8 cellular contexts compared by ENCODE assay signal in the genomic region with DNA sequence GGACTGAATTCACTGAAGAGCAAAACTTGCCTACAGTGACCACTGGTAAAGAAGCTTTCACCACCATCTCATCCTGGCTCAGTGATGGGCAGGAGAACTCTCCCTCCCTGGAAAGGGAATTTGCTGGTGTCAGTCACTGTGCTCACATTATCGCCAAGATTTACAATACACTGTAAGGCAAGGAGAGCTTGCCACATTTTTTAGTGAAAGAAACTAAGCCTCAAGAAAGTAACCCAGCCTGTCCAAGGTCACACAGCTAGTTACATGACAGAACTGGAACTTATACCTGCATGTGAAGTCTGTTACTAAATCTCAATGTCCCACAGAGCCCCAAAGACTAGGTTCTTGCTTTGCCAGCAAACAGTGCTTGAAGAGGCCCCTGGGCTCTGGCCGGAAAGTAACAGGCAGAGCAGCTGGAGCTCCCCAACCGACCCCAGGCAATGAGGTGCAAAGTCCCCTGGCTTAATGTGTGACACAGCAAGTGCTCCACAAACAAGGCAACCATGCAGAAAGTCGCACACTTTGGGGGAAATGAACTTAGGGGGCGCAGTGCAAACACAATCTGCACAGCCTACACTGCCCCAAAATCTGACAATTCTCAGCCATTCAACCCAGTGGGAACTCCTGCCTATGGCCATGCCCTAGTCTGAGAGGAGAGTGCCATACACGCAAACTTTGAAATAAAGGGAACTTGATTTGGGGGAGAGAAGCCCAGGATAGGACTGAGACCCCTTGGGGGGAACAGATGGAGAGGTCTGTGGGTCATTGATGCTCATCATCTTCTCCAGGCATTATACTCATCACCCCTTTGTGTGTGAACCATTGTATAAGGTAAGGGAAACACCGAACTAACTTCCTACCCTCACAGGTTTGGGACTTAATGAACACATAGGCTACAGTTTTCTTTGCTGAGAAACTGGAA. TPM values are rescaled to one million over a fixed set of nuclear protein-coding genes. Genes with fewer than 3 reads are reported as not detected.
DNase-seq lines count a peak whose midpoint lies in the region; ATAC-seq, FAIRE-seq and TF ChIP-seq lines count a peak whose summit lies in the region.

No MANE protein-coding gene starts in this region.

- ATAC-seq in heart left ventricle (no peak), left cardiac atrium (no peak), pancreas (no peak), HG03520 (IDR thresholded peaks at IDR 0.05; ENCODE audit: unreplicated experiment) (no peak), HG02610 (IDR thresholded peaks at IDR 0.05; ENCODE audit: unreplicated experiment) (no peak)

- no peak for TF ChIP-seq EP300 in esophagus muscularis mucosa (IDR thresholded peaks at IDR 0.05)

- H3K27me3 ChIP-seq in heart left ventricle (no peaks in the 10 kb centered on the region), WERI-Rb-1 (ENCODE audit: insufficient read depth, low read depth, severe bottlenecking) (no peaks in the 10 kb centered on the region), esophagus muscularis mucosa (no peaks in the 10 kb centered on the region), pancreas (no peaks in the 10 kb centered on the region)

- H3K27ac ChIP-seq in heart left ventricle, result peak overlapping the region; percentile 93 to 100 (median 99)
- peak overlapping the region; percentile 98 for H3K27ac ChIP-seq in WERI-Rb-1
- peak overlapping the region; percentile 93 to 99 (median 96) for H3K27ac ChIP-seq in esophagus muscularis mucosa (replicated peaks in 1 of 4)
- H3K27ac ChIP-seq in pancreas, result peak overlapping the region; percentile 97 to 98 (median 98)

- no peaks in the 10 kb centered on the region for H3K9me3 ChIP-seq in heart left ventricle
- no peaks in the 10 kb centered on the region for H3K9me3 ChIP-seq in WERI-Rb-1 (ENCODE audit: severe bottlenecking)
- no peaks in the 10 kb centered on the region for H3K9me3 ChIP-seq in esophagus muscularis mucosa
- no peaks in the 10 kb centered on the region for H3K9me3 ChIP-seq in pancreas

- DNase-seq in heart left ventricle, result no peak
- no peak for DNase-seq in left cardiac atrium
- DNase-seq in WERI-Rb-1, result no peak
- DNase-seq in esophagus muscularis mucosa (ENCODE audit: extremely low spot score), result no peak
- no peak for DNase-seq in pancreas
- no peak for DNase-seq in OCI-M1 (lab: John Stamatoyannopoulos, UW)

- no peak for FAIRE-seq in pancreas (lab: Jason Lieb, UNC)

- TF ChIP-seq CTCF in heart left ventricle (IDR thresholded peaks at IDR 0.05), result no peak
- 0 out of 2 replicates have a peak, but pooled peaks have one; percentile 6 for TF ChIP-seq CTCF in WERI-Rb-1 (IDR thresholded peaks at IDR 0.05; ENCODE audit: low read depth, low read length)
- TF ChIP-seq CTCF in esophagus muscularis mucosa (IDR thresholded peaks at IDR 0.05), result no peak
- TF ChIP-seq CTCF in pancreas (IDR thresholded peaks at IDR 0.05), result no peak

- H3K36me3 ChIP-seq in heart left ventricle (peaks cover 0 to 51% (median 13%) of the 10 kb centered on the region in 9 donors), WERI-Rb-1 (peaks cover 62% of the 10 kb centered on the region), esophagus muscularis mucosa (peaks cover 0 to 43% (median 4%) of the 10 kb centered on the region in 4 donors), pancreas (no peaks in the 10 kb centered on the region)

- peak overlapping the region; percentile 52 to 93 (median 82) for H3K4me3 ChIP-seq in heart left ventricle
- H3K4me3 ChIP-seq in WERI-Rb-1 (ENCODE audit: low read depth, low read length), result peak overlapping the region; percentile 51
- peak overlapping the region; percentile 73 to 89 (median 82) for H3K4me3 ChIP-seq in esophagus muscularis mucosa
- peak overlapping the region; percentile 89 to 96 (median 94) for H3K4me3 ChIP-seq in pancreas

- WGBS in heart left ventricle, 4 donors, result 15 to 23% (median 18%) methylated on average over 7 of the region's 7 CpGs
- WGBS in esophagus muscularis mucosa, result 34% methylated on average over 7 of the region's 7 CpGs
- WGBS in pancreas, 2 donors, result 20 to 25% methylated on average over 7 of the region's 7 CpGs

- H3K4me1 ChIP-seq in heart left ventricle (peaks cover 7 to 65% (median 47%) of the 10 kb centered on the region in 12 donors), esophagus muscularis mucosa (peaks cover 37 to 66% (median 58%) of the 10 kb centered on the region in 4 donors), pancreas (peaks cover 8 to 38% (median 36%) of the 10 kb centered on the region in 3 donors)

- intact Hi-C loops in heart left ventricle (cut with DNase I), result loop anchor here in 5 of 10 donors (5.0 to 10.0 kb wide), 3 partner anchors 148 to 158 kb away; no protein-coding TSS in a partner anchor
- intact Hi-C loops in left cardiac atrium (cut with DNase I), result loop anchor here (5.0 to 10.0 kb wide), 3 partner anchors 58 to 156 kb away; a partner anchor contains a TSS
- intact Hi-C loops in esophagus muscularis mucosa (cut with DNase I), result loop anchor here (5.0 kb wide), 1 partner anchor 148 kb away; no protein-coding TSS in a partner anchor
- intact Hi-C loops in pancreas (cut with DNase I), result loop anchor here in 1 of 3 donors (5.0 kb wide), 1 partner anchor 53 kb away; no protein-coding TSS in a partner anchor

- TF ChIP-seq POLR2A in heart left ventricle (IDR thresholded peaks at IDR 0.05), result no peak
- TF ChIP-seq POLR2A in esophagus muscularis mucosa (IDR thresholded peaks at IDR 0.05; ENCODE audit: low read depth), result no peak

RNA-seq across cellular contexts. Expression of a gene that starts 1.9 kb away (rescaled TPM):
- 100 to 1,000 TPM in 1 of 9 donors, 10 to 100 TPM in 8; 32.2 to 176 (median 62.6) TPM for total RNA-seq in heart left ventricle
- polyA plus RNA-seq in heart left ventricle, result 100 to 1,000 TPM in 1 of 2 donors, 10 to 100 TPM in 1; 43.1 to 217 TPM
- total RNA-seq in left cardiac atrium, result 10 to 100 TPM; 45.1 to 79.8 TPM
- total RNA-seq in esophagus muscularis mucosa, result 100 to 1,000 TPM in 3 of 4 donors, 10 to 100 TPM in 1; 94.3 to 181 (median 140) TPM
- 10 to 100 TPM; 27.3 to 59.8 (median 40.0) TPM for total RNA-seq in pancreas
- 10 to 100 TPM; 40.8 to 55.5 TPM for polyA plus RNA-seq in pancreas

RNA-seq across cellular contexts. Expression of a gene that starts 18.3 kb away (rescaled TPM):
- total RNA-seq in heart left ventricle (10 to 100 TPM in 1 of 9 donors, 1 to 10 TPM in 3, under 1 TPM in 5; 0.38 to 15.2 (median 0.77) TPM), left cardiac atrium (1 to 10 TPM in 1 of 2 donors, under 1 TPM in 1; 0.73 to 2.0 TPM), esophagus muscularis mucosa (1 to 10 TPM in 1 of 4 donors, under 1 TPM in 3; under 0.01 to 1.1 (median 0.38) TPM), pancreas (1 to 10 TPM in 1 of 6 donors, under 1 TPM in 4, not detected in 1; 0.20 to 1.5 (median 0.79) TPM)
- polyA plus RNA-seq in heart left ventricle (under 1 TPM; 0.04 to 0.97 TPM), pancreas (under 1 TPM; 0.04 to 0.12 TPM)
